Comparison of ENCODE assay signal across 16 cellular contexts in the genomic region with DNA sequence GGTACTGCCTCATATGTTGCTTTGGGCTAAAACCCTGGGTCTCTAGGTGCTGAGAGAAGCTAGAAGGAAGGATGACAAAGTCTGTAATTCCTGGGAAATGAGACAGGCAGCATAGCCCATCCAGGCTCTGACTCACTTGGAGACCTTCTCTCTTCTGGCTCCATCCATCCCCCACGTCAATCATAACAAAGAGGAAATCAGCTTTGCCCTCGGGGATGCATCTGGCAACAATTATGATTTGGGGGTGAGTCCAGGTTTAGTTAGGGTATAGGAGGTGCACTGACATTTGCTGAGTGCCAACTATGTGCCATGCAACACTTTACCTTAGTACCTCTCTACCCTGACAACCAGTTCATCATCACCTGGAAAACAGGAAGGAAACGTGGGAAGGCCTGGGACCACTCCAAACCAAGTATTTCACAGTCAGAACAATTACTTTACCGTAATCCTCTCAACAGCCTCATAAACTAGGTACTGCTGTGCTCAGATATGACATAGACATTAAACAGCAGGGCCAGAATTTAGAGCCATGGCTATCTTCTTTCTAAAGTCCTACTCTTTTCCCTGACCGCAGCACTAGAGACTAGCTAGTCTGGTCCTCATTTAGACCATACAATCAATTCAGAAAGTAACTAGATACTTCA. TPM values are rescaled to one million over a fixed set of nuclear protein-coding genes. Genes with fewer than 3 reads are reported as not detected.
DNase-seq lines count a peak whose midpoint lies in the region; ATAC-seq and TF ChIP-seq lines count a peak whose summit lies in the region.
"Had no signal": no experiment of that assay in that cellular context is flagged by ENCODE, and none has a peak within 500 bp of the region (broad histone marks: within the 10 kb centered on the region; RNA-seq: fewer than 3 reads in every experiment).

No MANE protein-coding gene starts in this region.

- H3K9me2 ChIP-seq in SK-N-SH: no peaks in the 10 kb centered on the region

- peak overlapping the region; percentile 7; the same call in 1 of the 2 replicates for H3K4me2 ChIP-seq in SK-N-SH

- H3K36me3 ChIP-seq in SK-N-SH (replicated peaks in 1 of 2; ENCODE audit: control insufficient read depth in 1 of 2, insufficient read depth in 2 of 2, low read length in 1 of 2) (no peaks in the 10 kb centered on the region), left ventricle myocardium inferior (no peaks in the 10 kb centered on the region)
- H3K36me3 ChIP-seq: gastroesophageal sphincter, right atrium auricular region had no signal

- TF ChIP-seq EP300 in SK-N-SH (IDR thresholded peaks at IDR 0.05; ENCODE audit: borderline replicate concordance in 1 of 2, low read depth in 1 of 2, low read length in 1 of 2): 0 out of 4 replicates have a peak, but pooled peaks have one; percentile 18 to 32

- H3F3A ChIP-seq in SK-N-SH (replicated peaks; ENCODE audit: insufficient read depth): peaks cover 11% of the 10 kb centered on the region

- H3K4me1 ChIP-seq in SK-N-SH (ENCODE audit: control insufficient read depth in 1 of 2, insufficient read depth in 2 of 2, low read depth in 1 of 2, low read length in 1 of 2) (no peaks in the 10 kb centered on the region), left ventricle myocardium inferior (no peaks in the 10 kb centered on the region)
- H3K4me1 ChIP-seq: Caco-2, gastroesophageal sphincter, right atrium auricular region had no signal

- no peaks in the 10 kb centered on the region for H4K20me1 ChIP-seq in SK-N-SH (ENCODE audit: insufficient read depth)

- POLR2A ChIA-PET in SK-N-SH (lab: Yijun Ruan, JAX): no interaction called here

- H2AFZ ChIP-seq in SK-N-SH (ENCODE audit: low read depth): peak overlapping the region; percentile 17; the same call in 1 of the 2 replicates

- H3K9me3 ChIP-seq in SK-N-SH (no peaks in the 10 kb centered on the region), left ventricle myocardium inferior (replicated peaks) (no peaks in the 10 kb centered on the region)
- H3K9me3 ChIP-seq: Caco-2, gastroesophageal sphincter, right atrium auricular region had no signal

- TF ChIP-seq CTCF in AG10803 (conservative IDR thresholded peaks at IDR 0.05; ENCODE audit: low read length) (no peak), SK-N-SH (IDR thresholded peaks at IDR 0.05) (no peak), foreskin fibroblast (IDR thresholded peaks at IDR 0.05; ENCODE audit: low read depth, low read length) (no peak), left ventricle myocardium inferior (IDR thresholded peaks at IDR 0.05; ENCODE audit: borderline replicate concordance) (no peak)

- ATAC-seq in HG02970 (IDR thresholded peaks at IDR 0.05; ENCODE audit: low FRiP score, unreplicated experiment) (no peak), HG03175 (IDR thresholded peaks at IDR 0.05; ENCODE audit: unreplicated experiment) (no peak)
- ATAC-seq: gastroesophageal sphincter had no signal

- H3K9ac ChIP-seq in SK-N-SH: no peak overlapping the region; the same call in 1 of the 2 replicates

- no peak overlapping the region for H3K4me3 ChIP-seq in AG10803 (ENCODE audit: low read length)
- H3K4me3 ChIP-seq in SK-N-SH (ENCODE audit: low read depth in 2 of 2, low read length in 1 of 2): no peak overlapping the region
- H3K4me3 ChIP-seq in foreskin fibroblast (ENCODE audit: low read depth in 1 of 2, low read length in 2 of 2): no peak overlapping the region
- H3K4me3 ChIP-seq in left ventricle myocardium inferior: no peak overlapping the region
- H3K4me3 ChIP-seq: gastroesophageal sphincter, right atrium auricular region had no signal

- 4% methylated on average over 5 of the region's 5 CpGs for WGBS in SK-N-SH (ENCODE audit: low lambda C conversion rate)

- DNase-seq in AG10803 (ENCODE audit: low read depth) (peak; percentile 12), EL (peak; percentile 87), SK-N-SH (no peak), foreskin fibroblast (peak; percentile 42 to 64), posterior vena cava (ENCODE audit: low spot score) (no peak), left ventricle myocardium inferior (no peak)
- DNase-seq: activated CD4-positive, alpha-beta T cell treated with anti-CD3 and anti-CD28 coated beads, Interleukin-2, amount 50 U/mL, for 4 hours; activated naive CD4-positive, alpha-beta T cell treated with anti-CD3 and anti-CD28 coated beads, Interleukin-2, amount 50 U/mL, for 16 hours; Caco-2; kidney; NCI-H2171 treated with DMSO at 0.1 percent for 48 hours had no signal

- intact Hi-C loops in posterior vena cava (cut with DNase I): no loop called here
- intact Hi-C loops in left ventricle myocardium inferior (cut with micrococcal nuclease): no loop called here

- no peaks in the 10 kb centered on the region for H3K79me2 ChIP-seq in SK-N-SH (ENCODE audit: insufficient read depth)

- peak overlapping the region; percentile 39 to 72; a peak in 3 of 4 replicates for H3K27ac ChIP-seq in SK-N-SH (ENCODE audit: low read depth in 2 of 2, low read length in 1 of 2)
- no peak overlapping the region for H3K27ac ChIP-seq in left ventricle myocardium inferior (replicated peaks)
- H3K27ac ChIP-seq: gastroesophageal sphincter, HL-60, right atrium auricular region had no signal

- H3K27me3 ChIP-seq in SK-N-SH (ENCODE audit: insufficient read depth) (no peaks in the 10 kb centered on the region), left ventricle myocardium inferior (ENCODE audit: low read depth) (peaks cover 4% of the 10 kb centered on the region)
- H3K27me3 ChIP-seq: gastroesophageal sphincter, right atrium auricular region had no signal

- no peak for TF ChIP-seq RAD21 in SK-N-SH (IDR thresholded peaks at IDR 0.05; ENCODE audit: low read length)

- CTCF ChIA-PET in SK-N-SH (lab: Yijun Ruan, JAX): no interaction called here

TF ChIP-seq in SK-N-SH, 30 proteins besides CTCF, POLR2A, EP300 and RAD21 (continues in another document):
- peak; percentile 35; the same call in 1 of the 2 replicates for TF ChIP-seq FOSL2 (IDR thresholded peaks at IDR 0.05; ENCODE audit: borderline replicate concordance, low read depth)
- no peak for TF ChIP-seq GATA2 (CRISPR knock-in tag; IDR thresholded peaks at IDR 0.05)
- TF ChIP-seq, protein P1, sequence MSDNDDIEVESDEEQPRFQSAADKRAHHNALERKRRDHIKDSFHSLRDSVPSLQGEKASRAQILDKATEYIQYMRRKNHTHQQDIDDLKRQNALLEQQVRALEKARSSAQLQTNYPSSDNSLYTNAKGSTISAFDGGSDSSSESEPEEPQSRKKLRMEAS (IDR thresholded peaks at IDR 0.05; ENCODE audit: low read depth): no peak
- TF ChIP-seq, protein P2, sequence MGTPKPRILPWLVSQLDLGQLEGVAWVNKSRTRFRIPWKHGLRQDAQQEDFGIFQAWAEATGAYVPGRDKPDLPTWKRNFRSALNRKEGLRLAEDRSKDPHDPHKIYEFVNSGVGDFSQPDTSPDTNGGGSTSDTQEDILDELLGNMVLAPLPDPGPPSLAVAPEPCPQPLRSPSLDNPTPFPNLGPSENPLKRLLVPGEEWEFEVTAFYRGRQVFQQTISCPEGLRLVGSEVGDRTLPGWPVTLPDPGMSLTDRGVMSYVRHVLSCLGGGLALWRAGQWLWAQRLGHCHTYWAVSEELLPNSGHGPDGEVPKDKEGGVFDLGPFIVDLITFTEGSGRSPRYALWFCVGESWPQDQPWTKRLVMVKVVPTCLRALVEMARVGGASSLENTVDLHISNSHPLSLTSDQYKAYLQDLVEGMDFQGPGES (IDR thresholded peaks at IDR 0.05; ENCODE audit: low read depth, low read length): no peak
- 0 out of 2 replicates have a peak, but pooled peaks have one; percentile 9 for TF ChIP-seq JUND (IDR thresholded peaks at IDR 0.05)
- no peak for TF ChIP-seq MEF2A (IDR thresholded peaks at IDR 0.05; ENCODE audit: borderline replicate concordance, low read depth)
- TF ChIP-seq, protein P3, sequence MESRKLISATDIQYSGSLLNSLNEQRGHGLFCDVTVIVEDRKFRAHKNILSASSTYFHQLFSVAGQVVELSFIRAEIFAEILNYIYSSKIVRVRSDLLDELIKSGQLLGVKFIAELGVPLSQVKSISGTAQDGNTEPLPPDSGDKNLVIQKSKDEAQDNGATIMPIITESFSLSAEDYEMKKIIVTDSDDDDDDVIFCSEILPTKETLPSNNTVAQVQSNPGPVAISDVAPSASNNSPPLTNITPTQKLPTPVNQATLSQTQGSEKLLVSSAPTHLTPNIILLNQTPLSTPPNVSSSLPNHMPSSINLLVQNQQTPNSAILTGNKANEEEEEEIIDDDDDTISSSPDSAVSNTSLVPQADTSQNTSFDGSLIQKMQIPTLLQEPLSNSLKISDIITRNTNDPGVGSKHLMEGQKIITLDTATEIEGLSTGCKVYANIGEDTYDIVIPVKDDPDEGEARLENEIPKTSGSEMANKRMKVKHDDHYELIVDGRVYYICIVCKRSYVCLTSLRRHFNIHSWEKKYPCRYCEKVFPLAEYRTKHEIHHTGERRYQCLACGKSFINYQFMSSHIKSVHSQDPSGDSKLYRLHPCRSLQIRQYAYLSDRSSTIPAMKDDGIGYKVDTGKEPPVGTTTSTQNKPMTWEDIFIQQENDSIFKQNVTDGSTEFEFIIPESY (IDR thresholded peaks at IDR 0.05; ENCODE audit: borderline replicate concordance, low read depth): no peak
- no peak for TF ChIP-seq YY1 (IDR thresholded peaks at IDR 0.05; ENCODE audit: low read depth)
- peak; percentile 70 for TF ChIP-seq TCF12 (IDR thresholded peaks at IDR 0.05)
- no peak for TF ChIP-seq RCOR1 (IDR thresholded peaks at IDR 0.05; ENCODE audit: low read length)
- TF ChIP-seq RFX5 (IDR thresholded peaks at IDR 0.05; ENCODE audit: low read length): no peak
- TF ChIP-seq TEAD4 (IDR thresholded peaks at IDR 0.05; ENCODE audit: borderline replicate concordance, insufficient read depth): no peak
- no peak for TF ChIP-seq ELF1 (IDR thresholded peaks at IDR 0.05)
- TF ChIP-seq, protein P4, sequence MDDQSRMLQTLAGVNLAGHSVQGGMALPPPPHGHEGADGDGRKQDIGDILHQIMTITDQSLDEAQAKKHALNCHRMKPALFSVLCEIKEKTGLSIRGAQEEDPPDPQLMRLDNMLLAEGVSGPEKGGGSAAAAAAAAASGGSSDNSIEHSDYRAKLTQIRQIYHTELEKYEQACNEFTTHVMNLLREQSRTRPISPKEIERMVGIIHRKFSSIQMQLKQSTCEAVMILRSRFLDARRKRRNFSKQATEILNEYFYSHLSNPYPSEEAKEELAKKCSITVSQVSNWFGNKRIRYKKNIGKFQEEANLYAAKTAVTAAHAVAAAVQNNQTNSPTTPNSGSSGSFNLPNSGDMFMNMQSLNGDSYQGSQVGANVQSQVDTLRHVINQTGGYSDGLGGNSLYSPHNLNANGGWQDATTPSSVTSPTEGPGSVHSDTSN (IDR thresholded peaks at IDR 0.05): peak; percentile 73

RNA-seq across cellular contexts. Expression of a gene that starts 39.1 kb away (rescaled TPM):
- polyA plus RNA-seq in SK-N-SH (2012; rRNA removed): 0.07 TPM in 1 of 2 replicates, not detected in the other
- 0.12 and 0.14 TPM in 2 replicates for polyA plus RNA-seq in SK-N-SH (2012; cell fraction: cytosol; rRNA removed)
- not detected in 2 replicates for polyA plus RNA-seq in SK-N-SH (2012; cell fraction: nucleus; rRNA removed)
- total RNA-seq in posterior vena cava (1 to 10 TPM; 1.6 to 1.7 TPM), left ventricle myocardium inferior (1.5 TPM)
- total RNA-seq: Caco-2 had no signal

RNA-seq across cellular contexts. Expression of a gene that starts 39.3 kb away (rescaled TPM):
- polyA plus RNA-seq in SK-N-SH (2012; rRNA removed): not detected in 2 replicates
- 0.01 TPM in 1 of 2 replicates, not detected in the other for polyA plus RNA-seq in SK-N-SH (2012; cell fraction: cytosol; rRNA removed)
- polyA plus RNA-seq in SK-N-SH (2012; cell fraction: nucleus; rRNA removed): not detected in 2 replicates
- 1 to 10 TPM in 1 of 2 donors, under 1 TPM in 1; 0.52 to 1.4 TPM for total RNA-seq in posterior vena cava
- total RNA-seq in left ventricle myocardium inferior: 0.27 TPM
- total RNA-seq: Caco-2 had no signal

Comparison
In these comparisons a context has a peak if more than half of its experiments do, and no peak if none do; other contexts are left out.
1. DNase-seq: peak in AG10803 (single experiment), EL (single experiment) and foreskin fibroblast (2 of 2); none in SK-N-SH (single experiment), posterior vena cava (single experiment) and left ventricle myocardium inferior (single experiment).